ENCODE assay signal across 11 cellular contexts in the genomic region with DNA sequence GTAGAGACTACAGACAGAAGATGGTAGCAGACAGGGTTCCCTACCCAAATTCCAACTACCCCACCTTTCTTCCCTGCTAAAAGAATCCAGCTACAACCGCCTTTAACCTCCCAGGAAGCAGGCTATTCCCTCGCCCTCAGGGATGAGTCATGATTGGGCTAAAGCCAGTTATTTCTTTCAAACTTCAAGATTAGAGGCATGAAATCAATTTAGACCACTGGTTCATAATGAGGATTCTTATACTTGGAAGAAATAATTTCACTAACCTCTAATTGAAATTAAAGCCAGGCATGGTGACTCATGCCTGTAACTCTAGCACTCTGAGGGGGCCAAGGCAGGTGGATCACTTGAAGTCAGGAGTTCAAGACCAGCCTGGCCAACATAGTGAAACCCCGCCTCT. TPM values are rescaled to one million over a fixed set of nuclear protein-coding genes. Genes with fewer than 3 reads are reported as not detected.
DNase-seq lines count a peak whose midpoint lies in the region; ATAC-seq, FAIRE-seq and TF ChIP-seq lines count a peak whose summit lies in the region.
"Had no signal": no experiment of that assay in that cellular context is flagged by ENCODE, and none has a peak within 500 bp of the region (broad histone marks: within the 10 kb centered on the region; RNA-seq: fewer than 3 reads in every experiment).

No MANE protein-coding gene starts in this region.

- H4K20me1 ChIP-seq in K562 (replicated peaks; ENCODE audit: control insufficient read depth, insufficient read depth, low read length): no peaks in the 10 kb centered on the region

- BruUV-seq in K562 (replicated peaks; lab: Mats Ljungman, UMichigan): no TSS peak

- no peaks in the 10 kb centered on the region for H3K27me3 ChIP-seq in K562 (ENCODE audit: control insufficient read depth in 2 of 2, insufficient read depth in 2 of 2, low read length in 2 of 2)
- H3K27me3 ChIP-seq: transverse colon had no signal

- no peak overlapping the region for H3K4me3 ChIP-seq in AG09309 (ENCODE audit: control insufficient read depth, low read depth, low read length)
- no peak overlapping the region for H3K4me3 ChIP-seq in K562
- no peak overlapping the region for H3K4me3 ChIP-seq in kidney (ENCODE audit: low read length in 2 of 2)
- H3K4me3 ChIP-seq: transverse colon had no signal

- POLR2A ChIA-PET in K562 (lab: Yijun Ruan, JAX): interaction anchor here (0.6 kb wide), 1 partner anchor 538 kb away, joined by 3 read pairs; no protein-coding TSS in a partner anchor

- H3K9me3 ChIP-seq in K562 (replicated peaks; ENCODE audit: control insufficient read depth, insufficient read depth, low read depth, low read length): no peaks in the 10 kb centered on the region
- H3K9me3 ChIP-seq in kidney (ENCODE audit: control insufficient read depth in 1 of 2, low read length in 2 of 2): no peaks in the 10 kb centered on the region
- H3K9me3 ChIP-seq: transverse colon had no signal

- H3K27me3 Mint-ChIP-seq in glutamatergic neuron (ENCODE audit: unreplicated experiment): no peaks in the 10 kb centered on the region
- H3K27me3 Mint-ChIP-seq: naive thymus-derived CD4-positive, alpha-beta T cell had no signal

- no peak for TF ChIP-seq EP300 in K562 (IDR thresholded peaks at IDR 0.05; ENCODE audit: low read length)

- no peak overlapping the region for H3K4me3 Mint-ChIP-seq in glutamatergic neuron (ENCODE audit: unreplicated experiment)

- no peaks in the 10 kb centered on the region for H3K9me3 Mint-ChIP-seq in glutamatergic neuron (ENCODE audit: unreplicated experiment)

- H3K9ac ChIP-seq in K562 (ENCODE audit: insufficient read depth in 1 of 2, low read depth in 2 of 2, low read length in 2 of 2) (no peak overlapping the region), kidney (ENCODE audit: low read length in 2 of 2) (no peak overlapping the region)

- peaks cover 3% of the 10 kb centered on the region for H3K4me1 Mint-ChIP-seq in glutamatergic neuron (ENCODE audit: low read depth, unreplicated experiment)

- H3K27ac Mint-ChIP-seq in glutamatergic neuron (ENCODE audit: unreplicated experiment): no peak overlapping the region

- H3K9me1 ChIP-seq in K562 (ENCODE audit: control insufficient read depth, insufficient read depth, low read length): no peaks in the 10 kb centered on the region

- DNase-seq in AG09309 (ENCODE audit: low read depth) (peak; percentile 13), HS-5 (ENCODE audit: low read depth) (peak; percentile 81), K562 (ENCODE audit: extremely low read depth in 1 of 4, low spot score in 3 of 4) (peak; percentile 3 to 14 (median 12)), kidney (peak; percentile 39), glutamatergic neuron (no peak), GM20000 (ENCODE audit: low spot score) (no peak)
- DNase-seq: naive thymus-derived CD4-positive, alpha-beta T cell; NCI-H526; transverse colon had no signal

- intact Hi-C loops in K562 (cut with micrococcal nuclease): no loop called here
- intact Hi-C loops in kidney (cut with DNase I): no loop called here

- no peaks in the 10 kb centered on the region for H3K36me3 Mint-ChIP-seq in glutamatergic neuron (ENCODE audit: unreplicated experiment)

- ATAC-seq in K562 (no peak), HG03039 (IDR thresholded peaks at IDR 0.05; ENCODE audit: unreplicated experiment) (no peak), HG03457 (IDR thresholded peaks at IDR 0.05; ENCODE audit: unreplicated experiment) (no peak)
- ATAC-seq: naive thymus-derived CD4-positive, alpha-beta T cell had no signal

- 42% methylated on average over 3 of the region's 3 CpGs for WGBS in K562 (ENCODE audit: insufficient coverage, low coverage, missing lambda C conversion rate)

- no peak for TF ChIP-seq RAD21 in K562 (CRISPR knock-in tag; conservative IDR thresholded peaks at IDR 0.05 in 1 of 2, IDR thresholded peaks at IDR 0.05 in 1 of 2)

- TF ChIP-seq CTCF in AG09309 (IDR thresholded peaks at IDR 0.05; ENCODE audit: control insufficient read depth, insufficient read depth, low read depth, low read length, missing control alignments): no peak
- TF ChIP-seq CTCF in K562 (IDR thresholded peaks at IDR 0.05 in 2 of 3, conservative IDR thresholded peaks at IDR 0.05 in 1 of 3; ENCODE audit: insufficient read depth in 2 of 3, low read depth in 1 of 3, low read length in 3 of 3): no peak
- TF ChIP-seq CTCF in kidney (IDR thresholded peaks at IDR 0.05; ENCODE audit: borderline replicate concordance, extremely low read depth, insufficient read depth): no peak
- no peak for TF ChIP-seq CTCF in glutamatergic neuron (IDR thresholded peaks at IDR 0.05; ENCODE audit: partially characterized antibody, unreplicated experiment)
- TF ChIP-seq CTCF in GM20000 (IDR thresholded peaks at IDR 0.05; ENCODE audit: extremely low read depth, missing control alignments): no peak

- no peaks in the 10 kb centered on the region for H3K4me1 ChIP-seq in K562 (replicated peaks in 1 of 2; ENCODE audit: control insufficient read depth in 2 of 2, insufficient read depth in 2 of 2, low read length in 2 of 2)
- H3K4me1 ChIP-seq in kidney (ENCODE audit: control insufficient read depth in 1 of 2, insufficient read depth in 1 of 2, low read depth in 1 of 2, low read length in 2 of 2): no peaks in the 10 kb centered on the region

- in situ Hi-C loops in K562 (cut with MboI): no loop called here

- H3K36me3 ChIP-seq in K562 (ENCODE audit: control insufficient read depth, insufficient read depth, low read length) (peaks cover 19% of the 10 kb centered on the region; the same call in 1 of the 3 replicates), kidney (ENCODE audit: control insufficient read depth in 1 of 2, insufficient read depth in 2 of 2, low read length in 2 of 2) (peaks cover 0 to 6% of the 10 kb centered on the region in 2 donors)

- TF ChIP-seq POLR2A in K562 (conservative IDR thresholded peaks at IDR 0.05): no peak

- FAIRE-seq in K562 (lab: Jason Lieb, UNC) (no peak), kidney (lab: Jason Lieb, UNC) (no peak)

- H2AFZ ChIP-seq in K562 (ENCODE audit: low read depth, low read length): no peak overlapping the region

- H3K27ac ChIP-seq in K562 (ENCODE audit: extremely low read depth, low read depth, low read length) (no peak overlapping the region), kidney (ENCODE audit: low read depth in 2 of 2, low read length in 2 of 2) (no peak overlapping the region)
- H3K27ac ChIP-seq: transverse colon had no signal

- H3K4me2 ChIP-seq in K562 (ENCODE audit: insufficient read depth, low read length): no peak overlapping the region

- H3K79me2 ChIP-seq in K562 (ENCODE audit: control insufficient read depth, insufficient read depth, low read length): peaks cover 79% of the 10 kb centered on the region

- CTCF ChIA-PET in K562 (lab: Yijun Ruan, JAX; ENCODE audit: low intra/inter-chr PET ratio): no interaction called here

TF ChIP-seq in K562, 482 proteins besides CTCF, POLR2A, EP300 and RAD21 (continues in another document):
- no peak for TF ChIP-seq MTA2 (IDR thresholded peaks at IDR 0.05; ENCODE audit: low read depth)

RNA-seq across cellular contexts. Expression of a gene that starts 20.0 kb away (rescaled TPM):
- total RNA-seq in K562 (2011; cell fraction: chromatin; rRNA removed; ENCODE audit: low replicate concordance): 152 and 369 TPM in 2 replicates
- 52.2 and 78.3 TPM in 2 replicates for total RNA-seq in K562 (2011; cell fraction: nucleolus; rRNA removed)
- 115 and 140 TPM in 2 replicates for total RNA-seq in K562 (2011; cell fraction: nucleoplasm; rRNA removed)
- total RNA-seq in K562 (2014; rRNA removed) (74.5 and 77.6 TPM in 2 replicates), K562 (2014; rRNA removed; fragmentation: Illumina TruSeq; extraction: Trizol) (112 and 143 TPM in 2 replicates), K562 (2015; rRNA removed; fragmentation: Illumina TruSeq; extraction: Trizol) (111 and 121 TPM in 2 replicates), K562 (2021) (121 and 131 TPM in 2 replicates), kidney (225 TPM), glutamatergic neuron (ENCODE audit: unreplicated experiment) (192 TPM)
- polyA plus RNA-seq in K562 (2011; rRNA removed) (65.8 and 80.1 TPM in 2 replicates), K562 (2014; fragmentation: Illumina TruSeq; extraction: Trizol) (79.9 and 87.5 TPM in 2 replicates), K562 (2014; fragmentation: Nextera tagmentation; extraction: Ambion mirVana) (10 to 100 TPM; 15.2 to 26.5 TPM), K562 (2014; rRNA removed) (53.1 and 56.1 TPM in 2 replicates), kidney (ENCODE audit: insufficient read depth, low read depth, low replicate concordance) (29.3 TPM)
- polyA plus RNA-seq in K562 (2011; cell fraction: cytosol; rRNA removed): 24.0 and 31.6 TPM in 2 replicates
- polyA plus RNA-seq in K562 (2011; cell fraction: nucleus; rRNA removed): 93.4 and 96.8 TPM in 2 replicates
- 48.6 and 73.7 TPM in 2 replicates for polyA plus RNA-seq in K562 (2012)
- 426 and 432 TPM in 2 replicates for polyA minus RNA-seq in K562 (2011; rRNA and poly(A)+ RNA removed)
- polyA minus RNA-seq in K562 (2011; cell fraction: cytosol; rRNA and poly(A)+ RNA removed): 120 and 147 TPM in 2 replicates
- polyA minus RNA-seq in K562 (2011; cell fraction: nucleus; rRNA and poly(A)+ RNA removed): 105 and 175 TPM in 2 replicates

RNA-seq across cellular contexts. Expression of a gene that starts 20.5 kb away (rescaled TPM):
- total RNA-seq in K562 (2011; cell fraction: chromatin; rRNA removed; ENCODE audit: low replicate concordance): 0.30 and 0.70 TPM in 2 replicates
- 0.53 and 0.67 TPM in 2 replicates for total RNA-seq in K562 (2011; cell fraction: nucleolus; rRNA removed)
- total RNA-seq in K562 (2011; cell fraction: nucleoplasm; rRNA removed): 0.44 and 0.99 TPM in 2 replicates
- total RNA-seq in K562 (2014; rRNA removed): 0.29 and 0.54 TPM in 2 replicates
- total RNA-seq in K562 (2014; rRNA removed; fragmentation: Illumina TruSeq; extraction: Trizol): 0.64 and 0.80 TPM in 2 replicates
- total RNA-seq in K562 (2015; rRNA removed; fragmentation: Illumina TruSeq; extraction: Trizol): 0.43 and 0.49 TPM in 2 replicates
- total RNA-seq in K562 (2021): 0.29 and 0.47 TPM in 2 replicates
- polyA plus RNA-seq in K562 (2011; rRNA removed): 0.91 and 1.3 TPM in 2 replicates
- 0.33 and 1.1 TPM in 2 replicates for polyA plus RNA-seq in K562 (2011; cell fraction: cytosol; rRNA removed)
- polyA plus RNA-seq in K562 (2011; cell fraction: nucleus; rRNA removed): 0.26 and 0.52 TPM in 2 replicates
- polyA plus RNA-seq in K562 (2012): 0.11 and 0.17 TPM in 2 replicates
- polyA plus RNA-seq in K562 (2014; fragmentation: Illumina TruSeq; extraction: Trizol): 0.48 and 0.58 TPM in 2 replicates
- under 1 TPM; 0.73 to 0.85 TPM for polyA plus RNA-seq in K562 (2014; fragmentation: Nextera tagmentation; extraction: Ambion mirVana)
- 0.22 and 0.40 TPM in 2 replicates for polyA plus RNA-seq in K562 (2014; rRNA removed)
- polyA minus RNA-seq in K562 (2011; rRNA and poly(A)+ RNA removed): 1.2 TPM in 2 replicates
- not detected in 2 replicates for polyA minus RNA-seq in K562 (2011; cell fraction: cytosol; rRNA and poly(A)+ RNA removed)
- polyA minus RNA-seq in K562 (2011; cell fraction: nucleus; rRNA and poly(A)+ RNA removed): 0.13 and 0.78 TPM in 2 replicates
- 5.4 TPM for total RNA-seq in kidney
- polyA plus RNA-seq in kidney (ENCODE audit: insufficient read depth, low read depth, low replicate concordance): 3.8 TPM
- total RNA-seq in glutamatergic neuron (ENCODE audit: unreplicated experiment): 3.4 TPM

Comparison
In these comparisons a context has a peak if more than half of its experiments do, and no peak if none do; other contexts are left out.
1. DNase-seq: peak in AG09309 (single experiment), HS-5 (single experiment), K562 (4 of 4) and kidney (single experiment); none in glutamatergic neuron (single experiment) and GM20000 (single experiment).